Comparison of ENCODE assay signal across 9 cellular contexts in the genomic region with DNA sequence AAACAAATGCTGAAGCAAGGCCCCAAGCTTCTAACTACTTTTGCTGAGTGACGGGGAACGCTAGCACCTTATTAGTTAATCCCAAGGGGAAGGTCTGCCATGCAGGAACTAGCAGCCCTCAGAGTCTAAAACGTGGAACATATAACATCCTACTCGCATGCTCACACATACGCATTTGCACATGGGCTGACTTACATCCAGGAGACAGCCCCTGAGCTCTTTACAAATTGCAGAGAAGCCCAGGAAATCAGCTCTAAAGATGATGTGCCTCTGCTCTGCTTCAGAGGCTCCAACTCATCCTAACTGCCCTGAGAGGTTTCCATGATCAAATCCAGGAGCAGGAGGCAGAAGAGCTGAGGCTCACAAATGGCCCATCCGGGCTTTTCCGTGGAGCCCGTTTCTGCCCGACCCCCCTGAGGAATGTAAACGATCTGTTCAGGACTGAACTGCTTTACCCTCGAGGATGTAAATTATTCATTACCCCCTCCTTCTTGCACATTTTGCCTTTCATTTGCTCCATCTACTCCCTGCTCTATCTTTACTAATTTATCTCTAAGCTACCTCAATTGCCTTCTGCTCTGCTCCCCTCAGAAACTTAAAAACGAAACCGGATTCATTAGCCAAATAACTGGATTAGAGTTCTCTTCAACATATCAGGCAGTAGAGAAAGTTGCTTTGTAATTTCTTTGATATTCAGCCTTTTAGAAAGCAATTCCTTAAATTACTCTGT.
DNase-seq lines count a peak whose midpoint lies in the region; ATAC-seq and TF ChIP-seq lines count a peak whose summit lies in the region.
"Had no signal": no experiment of that assay in that cellular context is flagged by ENCODE, and none has a peak within 500 bp of the region (broad histone marks: within the 10 kb centered on the region; RNA-seq: fewer than 3 reads in every experiment).

No MANE protein-coding gene starts in this region.

- H3K14ac ChIP-seq in mesenchymal stem cell (ENCODE audit: low read length in 2 of 2): no peak overlapping the region

- H4K91ac ChIP-seq in mesenchymal stem cell (ENCODE audit: low read length): peak overlapping the region; percentile 25

- peak overlapping the region; percentile 93 for H3K9ac ChIP-seq in mesenchymal stem cell (ENCODE audit: low read length)

- H3K27ac ChIP-seq in body of pancreas (no peak overlapping the region), mesenchymal stem cell (ENCODE audit: low read length, poor library complexity, severe bottlenecking) (no peak overlapping the region), aorta (ENCODE audit: low read depth in 1 of 2, low read length in 2 of 2) (no peak overlapping the region)

- H3K23ac ChIP-seq in mesenchymal stem cell (ENCODE audit: low read length in 2 of 2): no peak overlapping the region

- DNase-seq in Caco-2 (no peak), body of pancreas (peak in 1 of 4 donors; percentile 16), mesenchymal stem cell (peak; percentile 43), aorta (peak in 1 of 2 donors; percentile 55), NCI-H345 treated with DMSO at 0.1 percent for 48 hours (lab: John Stamatoyannopoulos, UW; ENCODE audit: unreplicated experiment) (no peak)
- no peak for DNase-seq in stimulated activated CD4-positive, alpha-beta T cell treated with anti-CD3 and anti-CD28 coated beads, Interleukin-4, amount 100 ng/mL, for 1 hour
- DNase-seq: left cardiac atrium had no signal

- H3K9me3 Mint-ChIP-seq in Caco-2 (ENCODE audit: unreplicated experiment): no peaks in the 10 kb centered on the region

- peak overlapping the region; percentile 61 for H2BK120ac ChIP-seq in mesenchymal stem cell (ENCODE audit: low read depth, low read length)

- H2BK15ac ChIP-seq in mesenchymal stem cell (ENCODE audit: low read depth, poor library complexity, severe bottlenecking): no peak overlapping the region

- H3K4ac ChIP-seq in mesenchymal stem cell (ENCODE audit: low read depth in 1 of 2, low read length in 2 of 2): no peak overlapping the region

- peak overlapping the region; percentile 66 for H3K4me3 Mint-ChIP-seq in Caco-2 (ENCODE audit: unreplicated experiment)

- WGBS in body of pancreas, 2 donors: 27 to 32% methylated on average over 13 of the region's 13 CpGs
- whole genome bisulfite sequencing in mesenchymal stem cell: 48% methylated on average over 13 of the region's 13 CpGs
- 19 to 21% methylated on average over 13 of the region's 13 CpGs for WGBS in aorta, 2 donors

- no peaks in the 10 kb centered on the region for H3K36me3 Mint-ChIP-seq in Caco-2 (ENCODE audit: insufficient read depth, unreplicated experiment)

- POLR2A ChIA-PET in Caco-2 (lab: Charles Lee): no interaction called here

- CTCF ChIA-PET in Caco-2 (lab: Charles Lee): interaction anchor here (1.0 to 1.8 kb wide), 2 partner anchors 186 to 425 kb away, joined by 3 to 5 read pairs; no protein-coding TSS in a partner anchor

- peak overlapping the region; percentile 43 for H3K4me2 ChIP-seq in mesenchymal stem cell (ENCODE audit: low read length, poor library complexity, severe bottlenecking)

- H2BK12ac ChIP-seq in mesenchymal stem cell (ENCODE audit: low read length in 2 of 2): no peak overlapping the region

- no peaks in the 10 kb centered on the region for H3K9me3 ChIP-seq in Caco-2
- H3K9me3 ChIP-seq in body of pancreas: no peaks in the 10 kb centered on the region
- H3K9me3 ChIP-seq in mesenchymal stem cell (ENCODE audit: control insufficient read depth, low read length): no peaks in the 10 kb centered on the region
- H3K9me3 ChIP-seq in aorta (ENCODE audit: control insufficient read depth, low read length): no peaks in the 10 kb centered on the region

- BruUV-seq in Caco-2 (replicated peaks; lab: Mats Ljungman, UMichigan): no TSS peak

- peak overlapping the region; percentile 27 for H3K27ac Mint-ChIP-seq in Caco-2 (ENCODE audit: unreplicated experiment)

- H2AFZ ChIP-seq in mesenchymal stem cell (ENCODE audit: low read depth, low read length): peak overlapping the region; percentile 42

- H3K27me3 ChIP-seq in Caco-2 (replicated peaks; ENCODE audit: control insufficient read depth, insufficient read depth, low read length): no peaks in the 10 kb centered on the region
- H3K27me3 ChIP-seq in body of pancreas: no peaks in the 10 kb centered on the region
- H3K27me3 ChIP-seq in mesenchymal stem cell (ENCODE audit: control insufficient read depth in 1 of 2, insufficient read depth in 1 of 2, low read length in 2 of 2): no peaks in the 10 kb centered on the region
- H3K27me3 ChIP-seq in aorta (ENCODE audit: control insufficient read depth in 1 of 2, insufficient read depth in 2 of 2, low read length in 1 of 2): no peaks in the 10 kb centered on the region

- H3K36me3 ChIP-seq in Caco-2 (ENCODE audit: control insufficient read depth, insufficient read depth, low read length) (no peaks in the 10 kb centered on the region), body of pancreas (replicated peaks in 1 of 2; ENCODE audit: insufficient read depth in 1 of 2, low read depth in 2 of 2) (no peaks in the 10 kb centered on the region), mesenchymal stem cell (ENCODE audit: control insufficient read depth in 1 of 2, insufficient read depth in 2 of 2, low read depth in 1 of 2, low read length in 2 of 2) (no peaks in the 10 kb centered on the region), aorta (ENCODE audit: control insufficient read depth in 1 of 2, insufficient read depth in 2 of 2, low read length in 1 of 2) (no peaks in the 10 kb centered on the region)

- intact Hi-C loops in Caco-2 (cut with micrococcal nuclease; ENCODE audit: unreplicated experiment): loop anchor here (10.0 kb wide), 1 partner anchor 1239 kb away; no protein-coding TSS in a partner anchor
- intact Hi-C loops in body of pancreas (cut with DNase I): no loop called here
- intact Hi-C loops in aorta (cut with DNase I): loop anchor here (5.0 to 10.0 kb wide), 4 partner anchors 289 to 609 kb away; partner anchors contain the start of gene BBX (in 1 of the 2)

- peak overlapping the region; percentile 25 for H3K4me3 ChIP-seq in Caco-2 (ENCODE audit: low read depth, low read length)
- peak overlapping the region in 1 of 2 donors; percentile 59 for H3K4me3 ChIP-seq in body of pancreas
- H3K4me3 ChIP-seq in mesenchymal stem cell (ENCODE audit: insufficient read depth in 1 of 2, low read depth in 1 of 2, low read length in 2 of 2): peak overlapping the region in 1 of 2 experiments; percentile 85
- peak overlapping the region; percentile 88 to 97 for H3K4me3 ChIP-seq in aorta (ENCODE audit: low read length in 2 of 2)

- peaks cover 9% of the 10 kb centered on the region for H3K27me3 Mint-ChIP-seq in Caco-2 (ENCODE audit: insufficient read depth, unreplicated experiment)

- H3K4me1 ChIP-seq in Caco-2 (0 out of 2 replicates have a peak, but pooled peaks cover under 1% of the 10 kb centered on the region), body of pancreas (peaks cover 6% of the 10 kb centered on the region), mesenchymal stem cell (ENCODE audit: control insufficient read depth, insufficient read depth, low read depth, low read length) (peaks cover 2% of the 10 kb centered on the region), aorta (ENCODE audit: control insufficient read depth in 1 of 2, insufficient read depth in 2 of 2, low read length in 2 of 2) (no peaks in the 10 kb centered on the region)

- peak overlapping the region; percentile 83 for H4K8ac ChIP-seq in mesenchymal stem cell (ENCODE audit: low read length)

- no peak overlapping the region for H2BK5ac ChIP-seq in mesenchymal stem cell (ENCODE audit: low read depth, low read length, poor library complexity, severe bottlenecking)

- TF ChIP-seq CTCF in Caco-2 (IDR thresholded peaks at IDR 0.05; ENCODE audit: insufficient read depth in 1 of 2, low read depth in 1 of 2, low read length in 1 of 2, severe bottlenecking in 1 of 2, unreplicated experiment in 1 of 2): no peak
- TF ChIP-seq CTCF in body of pancreas (IDR thresholded peaks at IDR 0.05): no peak

- no peak for TF ChIP-seq POLR2A in body of pancreas (IDR thresholded peaks at IDR 0.05)

- peak; percentile 7 for ATAC-seq in HG03520 (IDR thresholded peaks at IDR 0.05; ENCODE audit: unreplicated experiment)
- peak; percentile 34 for ATAC-seq in body of pancreas
- ATAC-seq in aorta (ENCODE audit: low FRiP score): peak; percentile 29
- ATAC-seq in GM19328 (IDR thresholded peaks at IDR 0.05; ENCODE audit: unreplicated experiment): no peak

- peaks cover 7% of the 10 kb centered on the region for H3K4me1 Mint-ChIP-seq in Caco-2 (ENCODE audit: low read depth, unreplicated experiment)

- H2AK5ac ChIP-seq in mesenchymal stem cell (ENCODE audit: low read length, severe bottlenecking): no peak overlapping the region

- H3K79me1 ChIP-seq in mesenchymal stem cell (replicated peaks; ENCODE audit: low read length, poor library complexity, severe bottlenecking): peaks cover 2% of the 10 kb centered on the region

- H3K18ac ChIP-seq in mesenchymal stem cell (ENCODE audit: low read depth in 1 of 2, low read length in 2 of 2): peak overlapping the region in 1 of 2 experiments; percentile 62
